14 cellular contexts compared by ENCODE assay signal in genomic region chr2:11393711-11394236, GRCh38. TPM values are rescaled to one million over a fixed set of nuclear protein-coding genes. Genes with fewer than 3 reads are reported as not detected.
DNase-seq lines count a peak whose midpoint lies in the region; ATAC-seq and TF ChIP-seq lines count a peak whose summit lies in the region.
"Had no signal": no experiment of that assay in that cellular context is flagged by ENCODE, and none has a peak within 500 bp of the region (broad histone marks: within the 10 kb centered on the region; RNA-seq: fewer than 3 reads in every experiment).

No MANE protein-coding gene starts in this region.

- DNase-seq in A673 (ENCODE audit: low spot score) = peak; percentile 48
- DNase-seq in trophoblast cell = no peak
- DNase-seq in ureter (ENCODE audit: low spot score) = no peak
- no peak for DNase-seq in stimulated activated naive B cell treated with anti-CD40 and anti-IgM and Interleukin-4, amounts not matched to agents 10 μg/mL and 1 μg/mL and 100 μg/mL, for 72 hours
- DNase-seq in Caco-2 = no peak
- DNase-seq in PC-3 = no peak
- DNase-seq: activated CD4-positive, alpha-beta T cell treated with anti-CD3 and anti-CD28 coated beads, Interleukin-2, amount 10 ng/mL, durations not matched to agents 24 days and 14 days; activated effector memory CD4-positive, alpha-beta T cell treated with Interleukin-2 at 50 U/mL for 16 hours; DMS79 treated with DMSO at 0.1 percent for 48 hours; T-helper 17 cell; upper lobe of left lung had no signal

- H3K9ac ChIP-seq in trophoblast cell (ENCODE audit: low read length) (no peak overlapping the region), PC-3 (ENCODE audit: low read length) (no peak overlapping the region)

- no peaks in the 10 kb centered on the region for H3K36me3 Mint-ChIP-seq in stimulated activated naive B cell treated with anti-CD40 and anti-IgM and Interleukin-4, amounts not matched to agents 10 μg/mL and 1 μg/mL and 100 μg/mL, for 72 hours
- no peaks in the 10 kb centered on the region for H3K36me3 Mint-ChIP-seq in Caco-2 (ENCODE audit: insufficient read depth, unreplicated experiment)
- H3K36me3 Mint-ChIP-seq: memory B cell had no signal

- H3K27ac ChIP-seq in A673 (ENCODE audit: low read depth, low read length, poor library complexity, severe bottlenecking) (peak overlapping the region; percentile 41), angular gyrus (ENCODE audit: low read depth, low read length) (peak overlapping the region; percentile 83), gastroesophageal sphincter (peak overlapping the region in 3 of 4 donors; percentile 21 to 70 (median 62)), trophoblast cell (ENCODE audit: low read depth, low read length) (no peak overlapping the region), PC-3 (ENCODE audit: low read length) (no peak overlapping the region)

- H3K79me2 ChIP-seq in trophoblast cell (ENCODE audit: control insufficient read depth, insufficient read depth, low read length, poor library complexity) (no peaks in the 10 kb centered on the region), PC-3 (ENCODE audit: low read length) (no peaks in the 10 kb centered on the region)

- H3K79me1 ChIP-seq in trophoblast cell (ENCODE audit: low read length) = peaks cover 10% of the 10 kb centered on the region

- H3K18ac ChIP-seq in trophoblast cell (ENCODE audit: low read length) = no peak overlapping the region

- H3K4me3 ChIP-seq in A673 (ENCODE audit: low read depth, low read length, poor library complexity, severe bottlenecking) (no peak overlapping the region), gastroesophageal sphincter (no peak overlapping the region), trophoblast cell (ENCODE audit: low read depth, low read length) (no peak overlapping the region), Caco-2 (ENCODE audit: low read depth, low read length) (no peak overlapping the region), PC-3 (ENCODE audit: low read length) (no peak overlapping the region)
- H3K4me3 ChIP-seq: upper lobe of left lung had no signal

- H3K14ac ChIP-seq in trophoblast cell (ENCODE audit: low read length) = no peak overlapping the region

- intact Hi-C loops in A673 (cut with micrococcal nuclease; ENCODE audit: unreplicated experiment) = no loop called here
- intact Hi-C loops in Caco-2 (cut with micrococcal nuclease; ENCODE audit: unreplicated experiment) = no loop called here
- intact Hi-C loops in PC-3 (cut with micrococcal nuclease) = no loop called here

- no peaks in the 10 kb centered on the region for H3K36me3 ChIP-seq in A673 (ENCODE audit: insufficient read depth, low read length, poor library complexity, severe bottlenecking)
- no peaks in the 10 kb centered on the region for H3K36me3 ChIP-seq in gastroesophageal sphincter
- no peaks in the 10 kb centered on the region for H3K36me3 ChIP-seq in trophoblast cell (ENCODE audit: control insufficient read depth in 1 of 2, insufficient read depth in 2 of 2, low read length in 2 of 2)
- no peaks in the 10 kb centered on the region for H3K36me3 ChIP-seq in Caco-2 (ENCODE audit: control insufficient read depth, insufficient read depth, low read length)
- H3K36me3 ChIP-seq in PC-3 (ENCODE audit: low read depth, low read length) = no peaks in the 10 kb centered on the region
- H3K36me3 ChIP-seq: upper lobe of left lung had no signal

- TF ChIP-seq POLR2A in gastroesophageal sphincter (IDR thresholded peaks at IDR 0.05) = no peak

- H3K4me3 Mint-ChIP-seq in stimulated activated naive B cell treated with anti-CD40 and anti-IgM and Interleukin-4, amounts not matched to agents 10 μg/mL and 1 μg/mL and 100 μg/mL, for 72 hours = no peak overlapping the region
- H3K4me3 Mint-ChIP-seq in Caco-2 (ENCODE audit: unreplicated experiment) = no peak overlapping the region
- H3K4me3 Mint-ChIP-seq: activated CD4-positive, alpha-beta T cell treated with anti-CD3 and anti-CD28 coated beads, Interleukin-2, amount 10 ng/mL, durations not matched to agents 24 days and 14 days; memory B cell; T-helper 17 cell had no signal

- no peaks in the 10 kb centered on the region for H3K9me3 Mint-ChIP-seq in stimulated activated naive B cell treated with anti-CD40 and anti-IgM and Interleukin-4, amounts not matched to agents 10 μg/mL and 1 μg/mL and 100 μg/mL, for 72 hours
- H3K9me3 Mint-ChIP-seq in Caco-2 (ENCODE audit: unreplicated experiment) = no peaks in the 10 kb centered on the region
- H3K9me3 Mint-ChIP-seq: activated CD4-positive, alpha-beta T cell treated with anti-CD3 and anti-CD28 coated beads, Interleukin-2, amount 10 ng/mL, durations not matched to agents 24 days and 14 days; memory B cell had no signal

- CTCF ChIA-PET in A673 (lab: Charles Lee) = interaction anchor here (0.6 kb wide), 1 partner anchor 261 kb away, joined by 4 read pairs; a partner anchor contains a TSS
- CTCF ChIA-PET in Caco-2 (lab: Charles Lee) = no interaction called here
- CTCF ChIA-PET in PC-3 (lab: Charles Lee) = no interaction called here

- no peak overlapping the region for H2AFZ ChIP-seq in trophoblast cell (ENCODE audit: insufficient read depth, low read length, poor library complexity)
- H2AFZ ChIP-seq in PC-3 (ENCODE audit: low read length) = no peak overlapping the region

- peak overlapping the region; percentile 59 for H2BK120ac ChIP-seq in trophoblast cell (ENCODE audit: insufficient read depth, low read length, poor library complexity)

- POLR2A ChIA-PET in A673 (lab: Charles Lee; ENCODE audit: low non-redundant PET) = no interaction called here
- POLR2A ChIA-PET in Caco-2 (lab: Charles Lee) = no interaction called here
- POLR2A ChIA-PET in PC-3 (lab: Charles Lee; ENCODE audit: unreplicated experiment) = no interaction called here

- TF ChIP-seq EP300 in gastroesophageal sphincter (IDR thresholded peaks at IDR 0.05) = no peak

- BruUV-seq in A673 (replicated peaks; lab: Mats Ljungman, UMichigan) (no TSS peak), Caco-2 (replicated peaks; lab: Mats Ljungman, UMichigan) (no TSS peak), PC-3 (replicated peaks; lab: Mats Ljungman, UMichigan) (no TSS peak)

- H3K27me3 Mint-ChIP-seq in stimulated activated naive B cell treated with anti-CD40 and anti-IgM and Interleukin-4, amounts not matched to agents 10 μg/mL and 1 μg/mL and 100 μg/mL, for 72 hours = peaks cover 4 to 6% of the 10 kb centered on the region in 2 donors
- H3K27me3 Mint-ChIP-seq in Caco-2 (ENCODE audit: insufficient read depth, unreplicated experiment) = no peaks in the 10 kb centered on the region
- H3K27me3 Mint-ChIP-seq: activated CD4-positive, alpha-beta T cell treated with anti-CD3 and anti-CD28 coated beads, Interleukin-2, amount 10 ng/mL, durations not matched to agents 24 days and 14 days had no signal

- H3K27ac Mint-ChIP-seq in stimulated activated naive B cell treated with anti-CD40 and anti-IgM and Interleukin-4, amounts not matched to agents 10 μg/mL and 1 μg/mL and 100 μg/mL, for 72 hours = no peak overlapping the region
- no peak overlapping the region for H3K27ac Mint-ChIP-seq in Caco-2 (ENCODE audit: unreplicated experiment)
- H3K27ac Mint-ChIP-seq: activated CD4-positive, alpha-beta T cell treated with anti-CD3 and anti-CD28 coated beads, Interleukin-2, amount 10 ng/mL, durations not matched to agents 24 days and 14 days; memory B cell; T-helper 17 cell had no signal

- H3K9me3 ChIP-seq in A673 (ENCODE audit: low read depth, low read length, poor library complexity, severe bottlenecking) (no peaks in the 10 kb centered on the region), gastroesophageal sphincter (no peaks in the 10 kb centered on the region), trophoblast cell (ENCODE audit: insufficient read depth, low read depth, low read length) (no peaks in the 10 kb centered on the region), Caco-2 (no peaks in the 10 kb centered on the region), PC-3 (ENCODE audit: low read length) (no peaks in the 10 kb centered on the region)
- H3K9me3 ChIP-seq: upper lobe of left lung had no signal

- H3K27me3 ChIP-seq in A673 (replicated peaks; ENCODE audit: insufficient read depth, low read depth, low read length, poor library complexity) (no peaks in the 10 kb centered on the region), gastroesophageal sphincter (no peaks in the 10 kb centered on the region), trophoblast cell (ENCODE audit: insufficient read depth, low read length) (no peaks in the 10 kb centered on the region), Caco-2 (replicated peaks; ENCODE audit: control insufficient read depth, insufficient read depth, low read length) (no peaks in the 10 kb centered on the region), PC-3 (ENCODE audit: low read length) (no peaks in the 10 kb centered on the region)
- H3K27me3 ChIP-seq: upper lobe of left lung had no signal

- WGBS in gastroesophageal sphincter (ENCODE audit: low coverage in 1 of 2), 2 donors = 28% methylated on average over 2 of the region's 11 CpGs; no CpG with 5 or more reads in 1 of the 2 donors
- no CpG with 5 or more reads among the region's 11 CpGs for WGBS in trophoblast cell (ENCODE audit: extremely low coverage, insufficient coverage, insufficient read length)

- H3K4me1 ChIP-seq in A673 (ENCODE audit: insufficient read depth, low read length, poor library complexity, severe bottlenecking) (peaks cover 2% of the 10 kb centered on the region), gastroesophageal sphincter (peaks cover 0 to 74% (median 2%) of the 10 kb centered on the region in 3 donors), trophoblast cell (ENCODE audit: control insufficient read depth in 1 of 2, insufficient read depth in 2 of 2, low read length in 2 of 2) (peaks cover 17 to 23% of the 10 kb centered on the region in 2 experiments), Caco-2 (peaks cover 7% of the 10 kb centered on the region), PC-3 (ENCODE audit: insufficient read depth, low read length) (peaks cover 19% of the 10 kb centered on the region)

- no peak overlapping the region for H2AK5ac ChIP-seq in trophoblast cell (ENCODE audit: low read length)

- H3F3A ChIP-seq in PC-3 (ENCODE audit: low read length, unreplicated experiment) = no peaks in the 10 kb centered on the region

- H4K91ac ChIP-seq in trophoblast cell (ENCODE audit: low read depth, low read length) = peak overlapping the region; percentile 60

- no peak overlapping the region for H3K4ac ChIP-seq in trophoblast cell (ENCODE audit: low read depth, low read length)

- no peaks in the 10 kb centered on the region for H4K20me1 ChIP-seq in PC-3 (ENCODE audit: low read length)

- no peak for ATAC-seq in gastroesophageal sphincter
- ATAC-seq in stimulated activated naive B cell treated with anti-CD40 and anti-IgM and Interleukin-4, amounts not matched to agents 10 μg/mL and 1 μg/mL and 100 μg/mL, for 72 hours (replicated peaks) = no peak
- ATAC-seq in PC-3 = no peak
- ATAC-seq: T-helper 17 cell had no signal

- no peak overlapping the region for H4K8ac ChIP-seq in trophoblast cell (ENCODE audit: low read depth, low read length)

- no peaks in the 10 kb centered on the region for H3K4me1 Mint-ChIP-seq in stimulated activated naive B cell treated with anti-CD40 and anti-IgM and Interleukin-4, amounts not matched to agents 10 μg/mL and 1 μg/mL and 100 μg/mL, for 72 hours
- peaks cover under 1% of the 10 kb centered on the region for H3K4me1 Mint-ChIP-seq in Caco-2 (ENCODE audit: low read depth, unreplicated experiment)
- H3K4me1 Mint-ChIP-seq: activated CD4-positive, alpha-beta T cell treated with anti-CD3 and anti-CD28 coated beads, Interleukin-2, amount 10 ng/mL, durations not matched to agents 24 days and 14 days; memory B cell; T-helper 17 cell had no signal

- H2BK12ac ChIP-seq in trophoblast cell (ENCODE audit: low read length) = peak overlapping the region; percentile 2

- H3K4me2 ChIP-seq in trophoblast cell (ENCODE audit: low read length) = no peak overlapping the region
- H3K4me2 ChIP-seq in PC-3 (ENCODE audit: low read length) = no peak overlapping the region

- H3K9me2 ChIP-seq in PC-3 (replicated peaks; ENCODE audit: low read length) = no peaks in the 10 kb centered on the region

- TF ChIP-seq CTCF in A673 (conservative IDR thresholded peaks at IDR 0.05; ENCODE audit: low read depth, low read length) (no peak), gastroesophageal sphincter (IDR thresholded peaks at IDR 0.05) (no peak), Caco-2 (IDR thresholded peaks at IDR 0.05; ENCODE audit: insufficient read depth in 1 of 2, low read depth in 1 of 2, low read length in 1 of 2, severe bottlenecking in 1 of 2, unreplicated experiment in 1 of 2) (no peak), PC-3 (conservative IDR thresholded peaks at IDR 0.05; ENCODE audit: low read depth, low read length) (no peak)

- no peak overlapping the region for H4K12ac ChIP-seq in trophoblast cell (ENCODE audit: low read depth, low read length)

- no peak overlapping the region for H3K23ac ChIP-seq in trophoblast cell (ENCODE audit: low read length)

- H2BK5ac ChIP-seq in trophoblast cell (ENCODE audit: low read depth, low read length, poor library complexity) = no peak overlapping the region

RNA-seq across cellular contexts. Expression of gene ROCK2, which starts 49.3 kb away (rescaled TPM):
- total RNA-seq in A673 (2021) (46.2 and 49.4 TPM in 2 replicates), gastroesophageal sphincter (100 to 1,000 TPM; 102 to 130 (median 113) TPM), ureter (84.5 TPM), Caco-2 (2022) (61.6 and 64.4 TPM in 2 replicates), PC-3 (2014; rRNA removed) (35.3 and 40.7 TPM in 2 replicates)
- 36.9 and 37.0 TPM in 2 replicates for polyA plus RNA-seq in trophoblast cell (2013)

Comparison
In these comparisons a context has a peak if more than half of its experiments do, and no peak if none do; other contexts are left out.
1. H3K27ac ChIP-seq: peak in A673 (single experiment), angular gyrus (single experiment) and gastroesophageal sphincter (3 of 4); none in trophoblast cell (single experiment) and PC-3 (single experiment).